8 cellular contexts compared by ENCODE assay signal in the genomic region with DNA sequence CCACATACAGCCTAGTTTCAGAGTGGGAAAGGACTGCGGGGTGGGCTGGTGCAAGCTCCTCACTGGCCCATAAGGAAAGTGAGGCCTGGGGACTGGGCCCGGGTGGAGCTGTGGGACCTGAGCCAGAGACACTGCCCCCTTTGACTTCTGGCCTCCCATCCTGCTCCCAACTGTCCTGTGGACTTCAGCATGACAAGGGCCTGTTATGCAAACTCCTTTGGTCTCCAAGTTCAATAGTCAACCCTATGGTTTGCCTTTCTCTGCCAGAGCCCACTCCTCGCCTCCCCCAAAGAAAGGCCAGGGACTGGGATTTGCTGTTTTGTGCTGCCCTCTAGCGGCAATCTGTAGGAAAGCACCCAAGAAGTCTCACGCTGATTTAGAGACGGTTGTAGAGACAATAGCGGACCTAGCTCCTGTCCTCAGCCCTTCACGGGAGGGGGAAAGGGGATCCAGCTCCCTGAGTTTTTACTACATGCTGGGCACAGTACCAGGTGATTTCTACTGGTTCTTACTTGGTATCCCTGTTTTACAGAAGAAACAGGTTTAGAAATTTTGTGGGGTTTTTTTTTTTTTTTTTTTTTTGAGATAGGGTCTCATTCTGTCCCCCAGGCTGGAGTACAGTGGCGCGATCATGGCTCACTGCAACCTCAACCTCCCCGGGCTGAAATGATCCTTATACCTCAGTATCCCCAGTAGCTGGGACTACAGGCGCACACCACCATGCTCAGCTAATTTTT. TPM values are rescaled to one million over a fixed set of nuclear protein-coding genes. Genes with fewer than 3 reads are reported as not detected.
DNase-seq lines count a peak whose midpoint lies in the region; ATAC-seq and TF ChIP-seq lines count a peak whose summit lies in the region.

No MANE protein-coding gene starts in this region.

- intact Hi-C loops in PC-9 (cut with micrococcal nuclease; ENCODE audit: unreplicated experiment) = no loop called here

- no peaks in the 10 kb centered on the region for H3K9me2 ChIP-seq in PC-9 (ENCODE audit: insufficient read depth)

- CTCF ChIA-PET in PC-9 (lab: Charles Lee) = interaction anchor here (0.5 to 1.5 kb wide), 10 partner anchors 7 to 1170 kb away, joined by 3 to 10 read pairs (median 4); partner anchors contain the start of gene C16orf92

- no TSS peak for BruUV-seq in PC-9 (replicated peaks; lab: Mats Ljungman, UMichigan)

- TF ChIP-seq CTCF in PC-9 (conservative IDR thresholded peaks at IDR 0.05) = peak; percentile 99

- H3K9me3 ChIP-seq in PC-9 (ENCODE audit: insufficient read depth, low read depth) = no peaks in the 10 kb centered on the region

- H4K20me1 ChIP-seq in PC-9 (ENCODE audit: insufficient read depth) = no peaks in the 10 kb centered on the region

- no peak overlapping the region for H3K27ac ChIP-seq in PC-9

- no peaks in the 10 kb centered on the region for H3K4me1 ChIP-seq in PC-9 (replicated peaks; ENCODE audit: insufficient read depth)

- H2AFZ ChIP-seq in PC-9 = no peak overlapping the region

- H3K27me3 ChIP-seq in PC-9 (ENCODE audit: insufficient read depth, low read depth) = peaks cover 42% of the 10 kb centered on the region

- POLR2A ChIA-PET in PC-9 (lab: Charles Lee; ENCODE audit: unreplicated experiment) = interaction anchor here (0.5 to 0.6 kb wide), 2 partner anchors 138 to 385 kb away, joined by 3 to 13 read pairs; no protein-coding TSS in a partner anchor

- H3K79me2 ChIP-seq in PC-9 (ENCODE audit: low read depth) = no peaks in the 10 kb centered on the region

- 0 out of 2 replicates have a peak, but pooled peaks cover 5% of the 10 kb centered on the region for H3F3A ChIP-seq in PC-9 (ENCODE audit: insufficient read depth, low read depth)

- DNase-seq in DMS153 treated with DMSO at 0.1 percent for 48 hours (lab: John Stamatoyannopoulos, UW; ENCODE audit: unreplicated experiment) (peak; percentile 52), KG1 (lab: John Stamatoyannopoulos, UW) (peak; percentile 40), PC-9 (peak; percentile 66 to 72), activated T-cell treated with anti-CD3 and anti-CD28 coated beads for 48 hours (ENCODE audit: low read depth) (peak; percentile 58), fibroblast of gingiva (ENCODE audit: low read depth) (peak; percentile 40), occipital lobe (lab: John Stamatoyannopoulos, UW) (peak; percentile 58)

- no peak overlapping the region for H3K4me3 ChIP-seq in PC-9

- ATAC-seq in HG02571 (IDR thresholded peaks at IDR 0.05; ENCODE audit: unreplicated experiment) = no peak
- ATAC-seq in HG03280 (IDR thresholded peaks at IDR 0.05; ENCODE audit: unreplicated experiment) = no peak

- H3K36me3 ChIP-seq in PC-9 (ENCODE audit: low read depth) = no peaks in the 10 kb centered on the region

- H3K4me2 ChIP-seq in PC-9 = no peak overlapping the region

RNA-seq across cellular contexts. Expression of gene TLCD3B, which starts 1.2 kb away (rescaled TPM):
- total RNA-seq in PC-9 (2021) (5.8 and 9.7 TPM in 2 replicates), occipital lobe (12.5 TPM)

RNA-seq across cellular contexts. Expression of gene C16orf92, which starts 9.3 kb away (rescaled TPM):
- total RNA-seq in PC-9 (2021) (not detected in 2 replicates), occipital lobe (not detected)

RNA-seq across cellular contexts. Expression of gene DOC2A, which starts 21.4 kb away (rescaled TPM):
- 11.0 and 11.3 TPM in 2 replicates for total RNA-seq in PC-9 (2021)
- total RNA-seq in occipital lobe = 10.5 TPM

RNA-seq across cellular contexts. Expression of gene ALDOA, which starts 33.3 kb away (rescaled TPM):
- total RNA-seq in PC-9 (2021) = 2,395 and 3,090 TPM in 2 replicates
- total RNA-seq in occipital lobe = 57.4 TPM

RNA-seq across cellular contexts. Expression of gene INO80E, which starts 36.2 kb away (rescaled TPM):
- total RNA-seq in PC-9 (2021) (102 TPM in 2 replicates), occipital lobe (27.8 TPM)
